In the genomic region with DNA sequence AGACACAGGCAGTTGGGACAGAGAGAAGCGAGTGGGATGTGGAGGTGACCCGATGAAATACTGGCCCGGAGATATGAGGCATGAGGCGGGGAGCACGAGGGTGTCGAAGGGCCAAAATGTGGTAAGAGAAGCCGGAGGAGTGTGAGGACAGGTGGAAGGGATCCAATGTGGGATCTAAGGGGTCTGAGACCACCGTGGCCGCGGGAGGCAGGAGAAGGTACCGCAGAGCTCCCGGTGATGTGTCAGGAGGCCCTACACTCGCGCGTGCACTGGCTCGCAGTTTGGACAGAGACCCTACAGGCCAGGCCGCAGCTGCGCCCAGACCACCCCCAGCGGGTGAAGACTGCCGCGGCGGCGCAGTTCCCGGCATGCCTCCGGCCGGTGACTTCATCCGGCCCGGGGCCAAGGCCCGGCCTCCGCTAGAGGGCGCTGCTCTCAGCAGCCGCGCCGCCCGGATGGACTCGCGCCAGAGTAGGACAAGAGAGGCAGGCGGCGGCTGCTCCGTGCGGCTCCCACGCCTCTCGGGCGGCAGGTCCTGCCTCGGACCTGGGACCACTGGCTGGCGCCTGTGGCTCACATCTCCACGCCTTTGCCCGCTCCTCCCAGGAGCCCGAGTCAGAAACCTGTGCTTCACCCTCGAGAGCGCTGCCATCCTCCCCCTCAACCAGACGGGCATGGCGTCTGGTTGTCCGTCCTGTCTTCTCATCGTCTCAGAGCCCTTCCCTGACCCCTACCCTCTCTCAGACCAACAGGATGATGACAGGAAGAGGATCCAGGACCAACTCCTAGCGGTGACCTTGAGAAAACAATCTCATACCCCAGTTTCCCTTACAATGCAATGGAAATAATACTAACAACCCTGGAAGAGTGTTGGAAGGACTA, we compare ENCODE assay signal across 8 cellular contexts. TPM values are rescaled to one million over a fixed set of nuclear protein-coding genes. Genes with fewer than 3 reads are reported as not detected.
A peak's percentile ranks its signal among the peaks of the same experiment; 100 is the strongest.
DNase-seq lines count a peak whose midpoint lies in the region; ATAC-seq, FAIRE-seq and TF ChIP-seq lines count a peak whose summit lies in the region.

No MANE protein-coding gene starts in this region.

- CTCF ChIA-PET in A549 (lab: Yijun Ruan, JAX), result interaction anchor here (0.6 to 16.3 kb wide), 34 partner anchors 11 to 142 kb away, joined by 3 to 392 read pairs (median 4); a partner anchor contains a TSS

- POLR2A ChIA-PET in A549 (lab: Yijun Ruan, JAX), result interaction anchor here (0.6 to 1.0 kb wide), 4 partner anchors 15 to 244 kb away, joined by 3 to 7 read pairs (median 4); a partner anchor contains a TSS

- peak overlapping the region; percentile 88 for H3K4me2 ChIP-seq in A549

- 0 out of 3 replicates have a peak, but pooled peaks cover 3% of the 10 kb centered on the region for H3K4me1 ChIP-seq in A549

- H3K27ac ChIP-seq in A549, result peak overlapping the region; percentile 91 to 92

- TF ChIP-seq POLR2A in A549 (IDR thresholded peaks at IDR 0.05; ENCODE audit: low read length), result peak; percentile 84

- whole genome bisulfite sequencing in A549 (ENCODE audit: missing lambda C conversion rate), result 4% methylated on average over 54 of the region's 56 CpGs

- peak; percentile 86 to 91 for ATAC-seq in A549
- peak; percentile 82 for ATAC-seq in HG02981 (IDR thresholded peaks at IDR 0.05; ENCODE audit: unreplicated experiment)

- TF ChIP-seq EP300 in A549 (IDR thresholded peaks at IDR 0.05), result no peak; a peak in 1 of 5 replicates

- TF ChIP-seq RAD21 in A549 (conservative IDR thresholded peaks at IDR 0.05 in 1 of 2, IDR thresholded peaks at IDR 0.05 in 1 of 2), result peak; percentile 48 to 63

- no peaks in the 10 kb centered on the region for H3K9me3 ChIP-seq in A549

- H3K4me3 ChIP-seq in A549, result peak overlapping the region; percentile 50
- peak overlapping the region; percentile 53 for H3K4me3 ChIP-seq in WI38 (ENCODE audit: low read depth, low read length)
- H3K4me3 ChIP-seq in cardiac fibroblast (replicated peaks in 1 of 2; ENCODE audit: low read depth in 2 of 2, low read length in 2 of 2), result peak overlapping the region; percentile 55 to 63

- FAIRE-seq in A549 (lab: Jason Lieb, UNC), result no peak
- peak; percentile 46 for FAIRE-seq in GM18507 (lab: Jason Lieb, UNC)

- TF ChIP-seq CTCF in A549 (IDR thresholded peaks at IDR 0.05) (peak; percentile 98), WI38 (IDR thresholded peaks at IDR 0.05; ENCODE audit: low read depth, low read length) (peak; percentile 83), cardiac fibroblast (IDR thresholded peaks at IDR 0.05; ENCODE audit: low read depth, low read length) (peak; percentile 75)

- DNase-seq in A549 (ENCODE audit: low read depth in 1 of 2, low spot score in 1 of 2), result peak; percentile 89 to 94
- DNase-seq in GM18507 (ENCODE audit: extremely low spot score, insufficient read length, low read depth), result peak; percentile 80
- peak; percentile 16 for DNase-seq in NCI-H2107 treated with DMSO at 0.1 percent for 48 hours (lab: John Stamatoyannopoulos, UW; ENCODE audit: unreplicated experiment)
- DNase-seq in cardiac fibroblast (ENCODE audit: low read depth in 2 of 2), result peak; percentile 87 to 89
- DNase-seq in islet precursor cell, result peak; percentile 96
- DNase-seq in stimulated activated CD4-positive, alpha-beta T cell treated with anti-CD3 and anti-CD28 coated beads, Interleukin-12 subunit alpha, Interleukin-12 subunit beta, amount 100 ng/mL, for 48 hours (ENCODE audit: low read depth in 2 of 3, low spot score in 1 of 3), result peak; percentile 81 to 89 (median 87)

TF ChIP-seq in A549, 52 proteins besides CTCF, POLR2A, EP300 and RAD21 (continues in another document):
- TF ChIP-seq CHD2 (IDR thresholded peaks at IDR 0.05; ENCODE audit: low read length, partially characterized antibody) (no peak), HOXB13 (CRISPR knock-in tag; IDR thresholded peaks at IDR 0.05; ENCODE audit: low read depth) (no peak), MYC (IDR thresholded peaks at IDR 0.05; ENCODE audit: borderline replicate concordance, low read length) (peak; percentile 34; the same call in 1 of the 2 replicates), ZSCAN20 (CRISPR knock-in tag; IDR thresholded peaks at IDR 0.05) (no peak), JUN (IDR thresholded peaks at IDR 0.05) (peak; percentile 82 to 83; a peak in 4 of 5 replicates), HOXA7 (CRISPR knock-in tag; IDR thresholded peaks at IDR 0.05) (no peak), SMC3 (IDR thresholded peaks at IDR 0.05) (peak; percentile 80), CHD4 (IDR thresholded peaks at IDR 0.05; ENCODE audit: borderline replicate concordance) (no peak), ZC3H11A (IDR thresholded peaks at IDR 0.05) (no peak), HOXB5 (CRISPR knock-in tag; IDR thresholded peaks at IDR 0.05) (no peak), CBX2 (IDR thresholded peaks at IDR 0.05; ENCODE audit: borderline replicate concordance, low read depth) (no peak), FOSL2 (IDR thresholded peaks at IDR 0.05) (no peak), FOSL2 (CRISPR knock-in tag; IDR thresholded peaks at IDR 0.05) (peak; percentile 79), RNF2 (IDR thresholded peaks at IDR 0.05; ENCODE audit: borderline replicate concordance, low read depth) (no peak), NPAS2 (CRISPR knock-in tag; IDR thresholded peaks at IDR 0.05; ENCODE audit: borderline replicate concordance) (no peak), PHF8 (IDR thresholded peaks at IDR 0.05; ENCODE audit: borderline replicate concordance, low read depth) (peak; percentile 83; the same call in 1 of the 2 replicates)
- TF ChIP-seq, protein P1, sequence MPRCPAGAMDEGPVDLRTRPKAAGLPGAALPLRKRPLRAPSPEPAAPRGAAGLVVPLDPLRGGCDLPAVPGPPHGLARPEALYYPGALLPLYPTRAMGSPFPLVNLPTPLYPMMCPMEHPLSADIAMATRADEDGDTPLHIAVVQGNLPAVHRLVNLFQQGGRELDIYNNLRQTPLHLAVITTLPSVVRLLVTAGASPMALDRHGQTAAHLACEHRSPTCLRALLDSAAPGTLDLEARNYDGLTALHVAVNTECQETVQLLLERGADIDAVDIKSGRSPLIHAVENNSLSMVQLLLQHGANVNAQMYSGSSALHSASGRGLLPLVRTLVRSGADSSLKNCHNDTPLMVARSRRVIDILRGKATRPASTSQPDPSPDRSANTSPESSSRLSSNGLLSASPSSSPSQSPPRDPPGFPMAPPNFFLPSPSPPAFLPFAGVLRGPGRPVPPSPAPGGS (IDR thresholded peaks at IDR 0.05), result peak; percentile 79; the same call in 1 of the 3 replicates
- TF ChIP-seq, protein P2, sequence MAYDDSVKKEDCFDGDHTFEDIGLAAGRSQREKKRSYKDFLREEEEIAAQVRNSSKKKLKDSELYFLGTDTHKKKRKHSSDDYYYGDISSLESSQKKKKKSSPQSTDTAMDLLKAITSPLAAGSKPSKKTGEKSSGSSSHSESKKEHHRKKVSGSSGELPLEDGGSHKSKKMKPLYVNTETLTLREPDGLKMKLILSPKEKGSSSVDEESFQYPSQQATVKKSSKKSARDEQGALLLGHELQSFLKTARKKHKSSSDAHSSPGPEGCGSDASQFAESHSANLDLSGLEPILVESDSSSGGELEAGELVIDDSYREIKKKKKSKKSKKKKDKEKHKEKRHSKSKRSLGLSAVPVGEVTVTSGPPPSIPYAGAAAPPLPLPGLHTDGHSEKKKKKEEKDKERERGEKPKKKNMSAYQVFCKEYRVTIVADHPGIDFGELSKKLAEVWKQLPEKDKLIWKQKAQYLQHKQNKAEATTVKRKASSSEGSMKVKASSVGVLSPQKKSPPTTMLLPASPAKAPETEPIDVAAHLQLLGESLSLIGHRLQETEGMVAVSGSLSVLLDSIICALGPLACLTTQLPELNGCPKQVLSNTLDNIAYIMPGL (CRISPR knock-in tag; IDR thresholded peaks at IDR 0.05; ENCODE audit: borderline replicate concordance), result peak; percentile 71
- TF ChIP-seq, protein P3, sequence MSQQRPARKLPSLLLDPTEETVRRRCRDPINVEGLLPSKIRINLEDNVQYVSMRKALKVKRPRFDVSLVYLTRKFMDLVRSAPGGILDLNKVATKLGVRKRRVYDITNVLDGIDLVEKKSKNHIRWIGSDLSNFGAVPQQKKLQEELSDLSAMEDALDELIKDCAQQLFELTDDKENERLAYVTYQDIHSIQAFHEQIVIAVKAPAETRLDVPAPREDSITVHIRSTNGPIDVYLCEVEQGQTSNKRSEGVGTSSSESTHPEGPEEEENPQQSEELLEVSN (IDR thresholded peaks at IDR 0.05; ENCODE audit: borderline replicate concordance, low read depth), result peak; percentile 64
- TF ChIP-seq, protein P4, sequence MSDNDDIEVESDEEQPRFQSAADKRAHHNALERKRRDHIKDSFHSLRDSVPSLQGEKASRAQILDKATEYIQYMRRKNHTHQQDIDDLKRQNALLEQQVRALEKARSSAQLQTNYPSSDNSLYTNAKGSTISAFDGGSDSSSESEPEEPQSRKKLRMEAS (IDR thresholded peaks at IDR 0.05), result peak; percentile 80

RNA-seq across cellular contexts. Expression of a gene that starts 35.4 kb away (rescaled TPM):
- polyA plus RNA-seq in A549 (2011; rRNA removed), result 0.57 and 0.72 TPM in 2 replicates
- 0.29 and 0.66 TPM in 2 replicates for polyA plus RNA-seq in A549 (2012; cell fraction: cytosol; rRNA removed)
- polyA plus RNA-seq in A549 (2012; cell fraction: nucleus; rRNA removed), result 1.4 and 3.1 TPM in 2 replicates
- polyA plus RNA-seq in A549 (2017; fragmentation: RNase III; extraction: RNeasy Plus Mini Kit Qiagen cat#74134 plus additional on column Dnase treatment), result 0.61 to 0.92 TPM (median 0.76 TPM) in 3 replicates
- polyA minus RNA-seq in A549 (2011; rRNA and poly(A)+ RNA removed), result 1.2 and 1.4 TPM in 2 replicates

RNA-seq across cellular contexts. Expression of a gene that starts 43.2 kb away (rescaled TPM):
- 74.8 and 92.9 TPM in 2 replicates for polyA plus RNA-seq in A549 (2011; rRNA removed)
- polyA plus RNA-seq in A549 (2012; cell fraction: cytosol; rRNA removed), result 29.7 and 31.5 TPM in 2 replicates
- polyA plus RNA-seq in A549 (2012; cell fraction: nucleus; rRNA removed), result 15.0 and 21.9 TPM in 2 replicates
- polyA plus RNA-seq in A549 (2017; fragmentation: RNase III; extraction: RNeasy Plus Mini Kit Qiagen cat#74134 plus additional on column Dnase treatment), result 114 to 116 TPM (median 115 TPM) in 3 replicates
- polyA minus RNA-seq in A549 (2011; rRNA and poly(A)+ RNA removed), result 28.8 and 30.3 TPM in 2 replicates

RNA-seq across cellular contexts. Expression of a gene that starts 47.1 kb away (rescaled TPM):
- polyA plus RNA-seq in A549 (2011; rRNA removed), result not detected in 2 replicates
- polyA plus RNA-seq in A549 (2012; cell fraction: cytosol; rRNA removed), result not detected in 2 replicates
- polyA plus RNA-seq in A549 (2012; cell fraction: nucleus; rRNA removed), result 0.02 TPM in 1 of 2 replicates, not detected in the other
- polyA plus RNA-seq in A549 (2017; fragmentation: RNase III; extraction: RNeasy Plus Mini Kit Qiagen cat#74134 plus additional on column Dnase treatment), result not detected in 3 replicates
- not detected in 2 replicates for polyA minus RNA-seq in A549 (2011; rRNA and poly(A)+ RNA removed)

RNA-seq across cellular contexts. Expression of a gene that starts 55.4 kb away (rescaled TPM):
- polyA plus RNA-seq in A549 (2011; rRNA removed) (not detected in 2 replicates), A549 (2017; fragmentation: RNase III; extraction: RNeasy Plus Mini Kit Qiagen cat#74134 plus additional on column Dnase treatment) (not detected in 3 replicates)
- polyA plus RNA-seq in A549 (2012; cell fraction: cytosol; rRNA removed), result not detected in 2 replicates
- not detected in 2 replicates for polyA plus RNA-seq in A549 (2012; cell fraction: nucleus; rRNA removed)
- not detected in 2 replicates for polyA minus RNA-seq in A549 (2011; rRNA and poly(A)+ RNA removed)

Comparison
In these comparisons a context has a peak if more than half of its experiments do, and no peak if none do; other contexts are left out.
1. Peak in every context shown above with its lines: DNase-seq, ATAC-seq, H3K4me3 ChIP-seq and H3K27ac ChIP-seq.
2. DNase-seq: peak in every context shown above with its lines; median percentile 96 in islet precursor cell; 92 in A549; 88 in cardiac fibroblast; 87 in stimulated activated CD4-positive, alpha-beta T cell treated with anti-CD3 and anti-CD28 coated beads, Interleukin-12 subunit alpha, Interleukin-12 subunit beta, amount 100 ng/mL, for 48 hours; 80 in GM18507; 16 in NCI-H2107 treated with DMSO at 0.1 percent for 48 hours.